Comparison of ENCODE assay signal across 3 cellular contexts in the genomic region with DNA sequence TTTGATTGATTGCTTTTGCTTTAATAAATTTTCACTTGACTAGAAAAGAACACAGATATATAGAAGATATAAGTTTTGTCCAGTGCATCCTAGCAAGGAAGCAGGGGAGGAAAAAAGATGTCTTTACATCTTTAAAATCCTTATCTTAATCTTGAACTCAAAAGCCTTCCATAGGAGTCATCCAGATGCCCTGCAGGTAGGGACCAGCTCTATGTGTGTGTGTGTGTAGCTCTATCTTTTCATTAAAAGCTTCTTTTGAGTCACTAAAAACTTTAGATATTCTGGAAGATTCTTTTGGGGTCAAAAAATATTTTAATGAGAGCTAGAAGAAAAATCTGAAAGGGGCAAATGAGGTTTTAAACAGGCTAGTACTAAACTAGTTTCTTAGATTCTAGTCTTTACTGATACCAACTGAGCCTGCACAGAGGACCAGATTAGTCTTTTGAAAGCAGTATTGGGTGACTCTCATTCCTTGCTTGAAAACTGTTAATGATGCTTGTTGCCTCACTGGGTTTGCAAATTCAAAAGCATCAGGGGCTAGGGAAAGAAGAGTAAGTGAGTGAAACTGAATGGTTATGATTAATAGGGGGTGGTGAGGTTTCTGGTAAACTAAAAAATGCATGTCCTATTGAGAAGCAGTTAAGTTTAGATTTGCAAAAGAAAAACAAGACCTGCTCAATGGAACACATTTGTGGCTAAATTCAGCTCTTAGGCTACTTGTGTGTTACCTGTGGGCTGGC.
TF ChIP-seq lines count a peak whose summit lies in the region.

No MANE protein-coding gene starts in this region.

TF ChIP-seq in SK-N-SH, 30 proteins besides CTCF, POLR2A, EP300 and RAD21:
- TF ChIP-seq CHD2 (IDR thresholded peaks at IDR 0.05; ENCODE audit: low read length, partially characterized antibody) = no peak
- TF ChIP-seq ZBTB33 (IDR thresholded peaks at IDR 0.05; ENCODE audit: borderline replicate concordance, low read depth) = no peak
- no peak for TF ChIP-seq EZH2phosphoT487 (IDR thresholded peaks at IDR 0.05; ENCODE audit: borderline replicate concordance, low read depth)
- no peak for TF ChIP-seq YY1 (IDR thresholded peaks at IDR 0.05; ENCODE audit: low read depth)
- TF ChIP-seq, protein P1, sequence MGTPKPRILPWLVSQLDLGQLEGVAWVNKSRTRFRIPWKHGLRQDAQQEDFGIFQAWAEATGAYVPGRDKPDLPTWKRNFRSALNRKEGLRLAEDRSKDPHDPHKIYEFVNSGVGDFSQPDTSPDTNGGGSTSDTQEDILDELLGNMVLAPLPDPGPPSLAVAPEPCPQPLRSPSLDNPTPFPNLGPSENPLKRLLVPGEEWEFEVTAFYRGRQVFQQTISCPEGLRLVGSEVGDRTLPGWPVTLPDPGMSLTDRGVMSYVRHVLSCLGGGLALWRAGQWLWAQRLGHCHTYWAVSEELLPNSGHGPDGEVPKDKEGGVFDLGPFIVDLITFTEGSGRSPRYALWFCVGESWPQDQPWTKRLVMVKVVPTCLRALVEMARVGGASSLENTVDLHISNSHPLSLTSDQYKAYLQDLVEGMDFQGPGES (IDR thresholded peaks at IDR 0.05; ENCODE audit: low read depth, low read length) = no peak
- TF ChIP-seq SMC3 (IDR thresholded peaks at IDR 0.05; ENCODE audit: low read depth, low read length) = no peak
- TF ChIP-seq MXI1 (IDR thresholded peaks at IDR 0.05; ENCODE audit: low read depth, low read length) = no peak
- TF ChIP-seq JUND (IDR thresholded peaks at IDR 0.05) = no peak
- no peak for TF ChIP-seq TCF12 (IDR thresholded peaks at IDR 0.05)
- no peak for TF ChIP-seq FOXJ3 (CRISPR knock-in tag; IDR thresholded peaks at IDR 0.05)
- no peak for TF ChIP-seq SIN3A (IDR thresholded peaks at IDR 0.05; ENCODE audit: borderline replicate concordance, low read depth, low read length)
- no peak for TF ChIP-seq FOXM1 (IDR thresholded peaks at IDR 0.05; ENCODE audit: low read depth)
- TF ChIP-seq, protein P2, sequence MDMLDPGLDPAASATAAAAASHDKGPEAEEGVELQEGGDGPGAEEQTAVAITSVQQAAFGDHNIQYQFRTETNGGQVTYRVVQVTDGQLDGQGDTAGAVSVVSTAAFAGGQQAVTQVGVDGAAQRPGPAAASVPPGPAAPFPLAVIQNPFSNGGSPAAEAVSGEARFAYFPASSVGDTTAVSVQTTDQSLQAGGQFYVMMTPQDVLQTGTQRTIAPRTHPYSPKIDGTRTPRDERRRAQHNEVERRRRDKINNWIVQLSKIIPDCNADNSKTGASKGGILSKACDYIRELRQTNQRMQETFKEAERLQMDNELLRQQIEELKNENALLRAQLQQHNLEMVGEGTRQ (IDR thresholded peaks at IDR 0.05; ENCODE audit: borderline replicate concordance, low read depth, low read length) = no peak

TF ChIP-seq in SK-N-SH treated with all-trans-retinoic acid at 6 μM for 48 hours, 23 proteins besides CTCF, POLR2A, EP300 and RAD21 (continues in another document):
- TF ChIP-seq, protein P3, sequence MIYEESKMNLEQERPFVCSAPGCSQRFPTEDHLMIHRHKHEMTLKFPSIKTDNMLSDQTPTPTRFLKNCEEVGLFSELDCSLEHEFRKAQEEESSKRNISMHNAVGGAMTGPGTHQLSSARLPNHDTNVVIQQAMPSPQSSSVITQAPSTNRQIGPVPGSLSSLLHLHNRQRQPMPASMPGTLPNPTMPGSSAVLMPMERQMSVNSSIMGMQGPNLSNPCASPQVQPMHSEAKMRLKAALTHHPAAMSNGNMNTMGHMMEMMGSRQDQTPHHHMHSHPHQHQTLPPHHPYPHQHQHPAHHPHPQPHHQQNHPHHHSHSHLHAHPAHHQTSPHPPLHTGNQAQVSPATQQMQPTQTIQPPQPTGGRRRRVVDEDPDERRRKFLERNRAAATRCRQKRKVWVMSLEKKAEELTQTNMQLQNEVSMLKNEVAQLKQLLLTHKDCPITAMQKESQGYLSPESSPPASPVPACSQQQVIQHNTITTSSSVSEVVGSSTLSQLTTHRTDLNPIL (CRISPR knock-in tag; IDR thresholded peaks at IDR 0.05; ENCODE audit: low read depth) = no peak
- TF ChIP-seq, protein P4, sequence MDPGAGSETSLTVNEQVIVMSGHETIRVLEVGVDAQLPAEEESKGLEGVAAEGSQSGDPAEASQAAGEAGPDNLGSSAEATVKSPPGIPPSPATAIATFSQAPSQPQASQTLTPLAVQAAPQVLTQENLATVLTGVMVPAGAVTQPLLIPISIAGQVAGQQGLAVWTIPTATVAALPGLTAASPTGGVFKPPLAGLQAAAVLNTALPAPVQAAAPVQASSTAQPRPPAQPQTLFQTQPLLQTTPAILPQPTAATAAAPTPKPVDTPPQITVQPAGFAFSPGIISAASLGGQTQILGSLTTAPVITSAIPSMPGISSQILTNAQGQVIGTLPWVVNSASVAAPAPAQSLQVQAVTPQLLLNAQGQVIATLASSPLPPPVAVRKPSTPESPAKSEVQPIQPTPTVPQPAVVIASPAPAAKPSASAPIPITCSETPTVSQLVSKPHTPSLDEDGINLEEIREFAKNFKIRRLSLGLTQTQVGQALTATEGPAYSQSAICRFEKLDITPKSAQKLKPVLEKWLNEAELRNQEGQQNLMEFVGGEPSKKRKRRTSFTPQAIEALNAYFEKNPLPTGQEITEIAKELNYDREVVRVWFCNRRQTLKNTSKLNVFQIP (CRISPR knock-in tag; IDR thresholded peaks at IDR 0.05; ENCODE audit: borderline replicate concordance, low read depth) = no peak
- TF ChIP-seq TSHZ2 (CRISPR knock-in tag; IDR thresholded peaks at IDR 0.05) (no peak), ZNF8 (CRISPR knock-in tag; IDR thresholded peaks at IDR 0.05) (no peak), OSR1 (CRISPR knock-in tag; IDR thresholded peaks at IDR 0.05) (no peak), ZNF565 (CRISPR knock-in tag; conservative IDR thresholded peaks at IDR 0.05; ENCODE audit: low read depth) (no peak), CSRNP3 (CRISPR knock-in tag; IDR thresholded peaks at IDR 0.05) (no peak)

TF ChIP-seq in endothelial cell of umbilical vein, 7 proteins besides CTCF, POLR2A, EP300 and RAD21:
- TF ChIP-seq GATA2 (IDR thresholded peaks at IDR 0.05; ENCODE audit: insufficient read depth, insufficient read length, low read depth, low read length) = no peak
- TF ChIP-seq POLR2AphosphoS5 (IDR thresholded peaks at IDR 0.05; ENCODE audit: insufficient read depth, low read depth, low read length) = no peak
- no peak for TF ChIP-seq FOS (IDR thresholded peaks at IDR 0.05; ENCODE audit: borderline replicate concordance, insufficient read depth, low read length)
- no peak for TF ChIP-seq JUN (IDR thresholded peaks at IDR 0.05; ENCODE audit: borderline replicate concordance, insufficient read depth, insufficient read length, low read depth)
- no peak for TF ChIP-seq MAX (IDR thresholded peaks at IDR 0.05; ENCODE audit: insufficient read depth, insufficient read length)
- TF ChIP-seq MYC (IDR thresholded peaks at IDR 0.05; ENCODE audit: low read depth, low read length) = no peak
- no peak for TF ChIP-seq EZH2 (IDR thresholded peaks at IDR 0.05; ENCODE audit: borderline replicate concordance, low read depth, low read length, severe bottlenecking)
